18 cellular contexts compared by ENCODE assay signal in genomic region chr1:166858726-166859419, GRCh38. TPM values are rescaled to one million over a fixed set of nuclear protein-coding genes. Genes with fewer than 3 reads are reported as not detected.
A peak's percentile ranks its signal among the peaks of the same experiment; 100 is the strongest.
DNase-seq lines count a peak whose midpoint lies in the region; ATAC-seq lines count a peak whose summit lies in the region.
"Had no signal": no experiment of that assay in that cellular context is flagged by ENCODE, and none has a peak within 500 bp of the region (broad histone marks: within the 10 kb centered on the region; RNA-seq: fewer than 3 reads in every experiment).

No MANE protein-coding gene starts in this region.

- peaks cover 67% of the 10 kb centered on the region for H3K36me3 Mint-ChIP-seq in activated CD4-positive, alpha-beta T cell treated with anti-CD3 and anti-CD28 coated beads, Interleukin-2, amount 10 ng/mL, durations not matched to agents 24 days and 14 days (ENCODE audit: low read depth)
- H3K36me3 Mint-ChIP-seq in activated T-helper 1 cell treated with anti-CD3 and anti-CD28 coated beads, Interleukin-12 subunit alpha, Interleukin-12 subunit beta, Interleukin-2, Interleukin-4 antibody, amounts not matched to agents 30 ng/mL and 10 ng/mL and 1 ng/mL, durations not matched to agents 14 hours and 24 hours and 36 hours (ENCODE audit: low read depth) = peaks cover 56% of the 10 kb centered on the region

- no peak overlapping the region for H3K4me3 Mint-ChIP-seq in activated CD4-positive, alpha-beta T cell treated with anti-CD3 and anti-CD28 coated beads, Interleukin-2, amount 10 ng/mL, durations not matched to agents 24 days and 14 days
- H3K4me3 Mint-ChIP-seq in activated T-helper 1 cell treated with anti-CD3 and anti-CD28 coated beads, Interleukin-12 subunit alpha, Interleukin-12 subunit beta, Interleukin-2, Interleukin-4 antibody, amounts not matched to agents 30 ng/mL and 10 ng/mL and 1 ng/mL, durations not matched to agents 14 hours and 24 hours and 36 hours = no peak overlapping the region
- H3K4me3 Mint-ChIP-seq: activated T-cell treated with anti-CD3 and anti-CD28 coated beads, Interleukin-2, amount 50 U/mL, for 4 hours had no signal

- H3K27me3 Mint-ChIP-seq in activated CD4-positive, alpha-beta T cell treated with anti-CD3 and anti-CD28 coated beads, Interleukin-2, amount 10 ng/mL, durations not matched to agents 24 days and 14 days = no peaks in the 10 kb centered on the region
- no peaks in the 10 kb centered on the region for H3K27me3 Mint-ChIP-seq in activated T-helper 1 cell treated with anti-CD3 and anti-CD28 coated beads, Interleukin-12 subunit alpha, Interleukin-12 subunit beta, Interleukin-2, Interleukin-4 antibody, amounts not matched to agents 30 ng/mL and 10 ng/mL and 1 ng/mL, durations not matched to agents 14 hours and 24 hours and 36 hours (ENCODE audit: insufficient read depth)

- H3K9me3 Mint-ChIP-seq in activated CD4-positive, alpha-beta T cell treated with anti-CD3 and anti-CD28 coated beads, Interleukin-2, amount 10 ng/mL, durations not matched to agents 24 days and 14 days = no peaks in the 10 kb centered on the region
- H3K9me3 Mint-ChIP-seq in activated T-helper 1 cell treated with anti-CD3 and anti-CD28 coated beads, Interleukin-12 subunit alpha, Interleukin-12 subunit beta, Interleukin-2, Interleukin-4 antibody, amounts not matched to agents 30 ng/mL and 10 ng/mL and 1 ng/mL, durations not matched to agents 14 hours and 24 hours and 36 hours = no peaks in the 10 kb centered on the region
- H3K9me3 Mint-ChIP-seq: activated T-cell treated with anti-CD3 and anti-CD28 coated beads, Interleukin-2, amount 50 U/mL, for 4 hours had no signal

- peak overlapping the region; percentile 42 for H3K27ac Mint-ChIP-seq in activated CD4-positive, alpha-beta T cell treated with anti-CD3 and anti-CD28 coated beads, Interleukin-2, amount 10 ng/mL, durations not matched to agents 24 days and 14 days
- H3K27ac Mint-ChIP-seq in activated T-helper 1 cell treated with anti-CD3 and anti-CD28 coated beads, Interleukin-12 subunit alpha, Interleukin-12 subunit beta, Interleukin-2, Interleukin-4 antibody, amounts not matched to agents 30 ng/mL and 10 ng/mL and 1 ng/mL, durations not matched to agents 14 hours and 24 hours and 36 hours = peak overlapping the region; percentile 1

- H3K4me1 Mint-ChIP-seq in activated CD4-positive, alpha-beta T cell treated with anti-CD3 and anti-CD28 coated beads, Interleukin-2, amount 10 ng/mL, durations not matched to agents 24 days and 14 days = peaks cover 14% of the 10 kb centered on the region
- peaks cover 8% of the 10 kb centered on the region for H3K4me1 Mint-ChIP-seq in activated T-helper 1 cell treated with anti-CD3 and anti-CD28 coated beads, Interleukin-12 subunit alpha, Interleukin-12 subunit beta, Interleukin-2, Interleukin-4 antibody, amounts not matched to agents 30 ng/mL and 10 ng/mL and 1 ng/mL, durations not matched to agents 14 hours and 24 hours and 36 hours (ENCODE audit: low read depth)

- ATAC-seq in left ventricle myocardium superior (peak; percentile 45), sciatic nerve (peak; percentile 81), GM18870 (IDR thresholded peaks at IDR 0.05; ENCODE audit: unreplicated experiment) (no peak)
- ATAC-seq: activated T-cell treated with anti-CD3 and anti-CD28 coated beads, Interleukin-2, amount 50 U/mL, for 4 hours had no signal

- intact Hi-C loops in activated CD4-positive, alpha-beta T cell treated with anti-CD3 and anti-CD28 coated beads, Interleukin-2, amount 10 ng/mL, durations not matched to agents 24 days and 14 days (cut with micrococcal nuclease) = no loop called here
- intact Hi-C loops in activated T-helper 1 cell treated with anti-CD3 and anti-CD28 coated beads, Interleukin-12 subunit alpha, Interleukin-12 subunit beta, Interleukin-2, Interleukin-4 antibody, amounts not matched to agents 30 ng/mL and 10 ng/mL and 1 ng/mL, durations not matched to agents 14 hours and 24 hours and 36 hours (cut with micrococcal nuclease) = no loop called here
- intact Hi-C loops in left ventricle myocardium superior (cut with micrococcal nuclease) = no loop called here
- intact Hi-C loops in sciatic nerve (cut with DNase I) = no loop called here

- peak; percentile 50 for DNase-seq in activated CD4-positive, alpha-beta T cell treated with anti-CD3 and anti-CD28 coated beads, Interleukin-2, amount 10 ng/mL, durations not matched to agents 24 days and 14 days
- no peak for DNase-seq in activated CD4-positive, alpha-beta T cell treated with anti-CD3 and anti-CD28 coated beads, Interleukin-2, amount 50 U/mL, for 4 hours
- no peak for DNase-seq in activated T-helper 1 cell treated with anti-CD3 and anti-CD28 coated beads, Interleukin-12 subunit alpha, Interleukin-12 subunit beta, Interleukin-2, Interleukin-4 antibody, amounts not matched to agents 30 ng/mL and 10 ng/mL and 1 ng/mL, durations not matched to agents 14 hours and 24 hours and 36 hours (ENCODE audit: low spot score)
- DNase-seq in left ventricle myocardium superior (no peak), sciatic nerve (ENCODE audit: low spot score) (no peak), DMS153 (lab: John Stamatoyannopoulos, UW) (no peak), SW 1271 (lab: John Stamatoyannopoulos, UW) (no peak)
- DNase-seq: 8988T; activated CD4-positive, CD25-positive, alpha-beta regulatory T cell treated with anti-CD3 and anti-CD28 coated beads, Interleukin-2, amount 50 U/mL, for 72 hours; activated T-cell treated with anti-CD3 and anti-CD28 coated beads, Interleukin-2, amount 50 U/mL, for 4 hours; HCEC 1CT; kidney glomerular epithelial cell; NCI-H187 treated with DMSO at 0.1 percent for 48 hours; NCI-H526 treated with DMSO at 0.1 percent for 48 hours; Peyer's patch; sigmoid colon; stimulated activated CD4-positive, alpha-beta T cell treated with anti-CD3 and anti-CD28 coated beads, Interleukin-4, amount 100 ng/mL, for 24 hours had no signal

RNA-seq across cellular contexts. Expression of gene TADA1, which starts 17.2 kb away (rescaled TPM):
- total RNA-seq in activated CD4-positive, alpha-beta T cell treated with anti-CD3 and anti-CD28 coated beads, Interleukin-2, amount 10 ng/mL, durations not matched to agents 24 days and 14 days = 17.0 and 18.4 TPM in 2 replicates
- total RNA-seq in activated T-helper 1 cell treated with anti-CD3 and anti-CD28 coated beads, Interleukin-12 subunit alpha, Interleukin-12 subunit beta, Interleukin-2, Interleukin-4 antibody, amounts not matched to agents 30 ng/mL and 10 ng/mL and 1 ng/mL, durations not matched to agents 14 hours and 24 hours and 36 hours = 15.6 and 17.3 TPM in 2 replicates
- total RNA-seq in left ventricle myocardium superior (9.6 TPM), sciatic nerve (16.9 TPM)

RNA-seq across cellular contexts. Expression of gene POGK, which starts 19.6 kb away (rescaled TPM):
- 52.4 and 53.9 TPM in 2 replicates for total RNA-seq in activated CD4-positive, alpha-beta T cell treated with anti-CD3 and anti-CD28 coated beads, Interleukin-2, amount 10 ng/mL, durations not matched to agents 24 days and 14 days
- total RNA-seq in activated T-helper 1 cell treated with anti-CD3 and anti-CD28 coated beads, Interleukin-12 subunit alpha, Interleukin-12 subunit beta, Interleukin-2, Interleukin-4 antibody, amounts not matched to agents 30 ng/mL and 10 ng/mL and 1 ng/mL, durations not matched to agents 14 hours and 24 hours and 36 hours = 51.4 and 54.1 TPM in 2 replicates
- 15.6 TPM for total RNA-seq in left ventricle myocardium superior
- total RNA-seq in sciatic nerve = 55.1 TPM
